In genomic region chr4:113951263-113951662, GRCh38 we compare ENCODE assay signal across 14 cellular contexts. TPM values are rescaled to one million over a fixed set of nuclear protein-coding genes. Genes with fewer than 3 reads are reported as not detected.
DNase-seq lines count a peak whose midpoint lies in the region; ATAC-seq and TF ChIP-seq lines count a peak whose summit lies in the region.
"Had no signal": no experiment of that assay in that cellular context is flagged by ENCODE, and none has a peak within 500 bp of the region (broad histone marks: within the 10 kb centered on the region; RNA-seq: fewer than 3 reads in every experiment).

No MANE protein-coding gene starts in this region.

- no peak overlapping the region for H2BK5ac ChIP-seq in mesenchymal stem cell (ENCODE audit: low read depth, low read length, poor library complexity, severe bottlenecking)

- no peak overlapping the region for H2BK120ac ChIP-seq in mesenchymal stem cell (ENCODE audit: low read depth, low read length)

- no peak overlapping the region for H2AK5ac ChIP-seq in mesenchymal stem cell (ENCODE audit: low read length, severe bottlenecking)

- no peak overlapping the region for H2BK12ac ChIP-seq in mesenchymal stem cell (ENCODE audit: low read length in 2 of 2)

- H3K14ac ChIP-seq in mesenchymal stem cell (ENCODE audit: low read length in 2 of 2): no peak overlapping the region

- DNase-seq in DMS 273 (lab: John Stamatoyannopoulos, UW; ENCODE audit: unreplicated experiment): peak; percentile 42
- no peak for DNase-seq in DMS 273 treated with DMSO at 0.1 percent for 48 hours (lab: John Stamatoyannopoulos, UW)
- peak; percentile 51 for DNase-seq in fibroblast of gingiva (ENCODE audit: low read depth)
- DNase-seq in mesenchymal stem cell: no peak
- DNase-seq in transverse colon: peak; percentile 13
- no peak for DNase-seq in 8988T
- DNase-seq in activated CD8-positive, alpha-beta memory T cell treated with anti-CD3 and anti-CD28 coated beads, Interleukin-2, amount 50 U/mL, for 4 hours: no peak
- DNase-seq: activated CD4-positive, alpha-beta T cell treated with anti-CD3 and anti-CD28 coated beads for 48 hours; brain microvascular endothelial cell; COR-L47; naive thymus-derived CD4-positive, alpha-beta T cell; OCI-M1 had no signal

- 82% methylated on average over 5 of the region's 6 CpGs for WGBS in mesenchymal stem cell
- WGBS in transverse colon (ENCODE audit: low coverage in 1 of 2), 2 donors: 25 to 35% methylated on average over 4 to 6 of the region's 6 CpGs

- no peak for TF ChIP-seq CTCF in transverse colon (IDR thresholded peaks at IDR 0.05)

- H3K4me2 ChIP-seq in mesenchymal stem cell (ENCODE audit: low read length, poor library complexity, severe bottlenecking): no peak overlapping the region

- intact Hi-C loops in transverse colon (cut with DNase I; ENCODE audit: low total_unique reads): no loop called here

- no peak overlapping the region for H4K91ac ChIP-seq in mesenchymal stem cell (ENCODE audit: low read length)

- no peak overlapping the region for H2BK15ac ChIP-seq in mesenchymal stem cell (ENCODE audit: low read depth, poor library complexity, severe bottlenecking)

- no peak for TF ChIP-seq POLR2A in transverse colon (IDR thresholded peaks at IDR 0.05)

- H3K36me3 ChIP-seq in mesenchymal stem cell (ENCODE audit: control insufficient read depth in 1 of 2, insufficient read depth in 2 of 2, low read depth in 1 of 2, low read length in 2 of 2): no peaks in the 10 kb centered on the region
- no peaks in the 10 kb centered on the region for H3K36me3 ChIP-seq in transverse colon

- peak overlapping the region in 1 of 2 experiments; percentile 14 for H3K4me3 ChIP-seq in mesenchymal stem cell (ENCODE audit: insufficient read depth in 1 of 2, low read depth in 1 of 2, low read length in 2 of 2)
- no peak overlapping the region for H3K4me3 ChIP-seq in transverse colon

- H3K9me3 ChIP-seq in mesenchymal stem cell (ENCODE audit: control insufficient read depth, low read length) (no peaks in the 10 kb centered on the region), transverse colon (no peaks in the 10 kb centered on the region)

- no peak overlapping the region for H3K23ac ChIP-seq in mesenchymal stem cell (ENCODE audit: low read length in 2 of 2)

- H3K18ac ChIP-seq in mesenchymal stem cell (ENCODE audit: low read depth in 1 of 2, low read length in 2 of 2): no peak overlapping the region

- H2AFZ ChIP-seq in mesenchymal stem cell (ENCODE audit: low read depth, low read length): no peak overlapping the region

- H3K4me1 ChIP-seq in mesenchymal stem cell (ENCODE audit: control insufficient read depth, insufficient read depth, low read depth, low read length) (peaks cover 1% of the 10 kb centered on the region), transverse colon (peaks cover 5 to 45% (median 16%) of the 10 kb centered on the region in 4 donors)

- ATAC-seq in GM21576 (IDR thresholded peaks at IDR 0.05; ENCODE audit: unreplicated experiment): no peak
- ATAC-seq: naive thymus-derived CD4-positive, alpha-beta T cell had no signal

- H3K4ac ChIP-seq in mesenchymal stem cell (ENCODE audit: low read depth in 1 of 2, low read length in 2 of 2): no peak overlapping the region

- no peak for TF ChIP-seq EP300 in transverse colon (IDR thresholded peaks at IDR 0.05; ENCODE audit: low read depth)

- peak overlapping the region; percentile 26 for H3K9ac ChIP-seq in mesenchymal stem cell (ENCODE audit: low read length)

- in situ Hi-C loops in transverse colon (cut with MboI; ENCODE audit: low pct_ligation_motif_present in 1 of 4, low pct_unique_long_range_greater_than_20kb in 1 of 4, low sequenced_read_pairs in 3 of 4): loop anchor here in 1 of 4 donors (25.0 kb wide), 1 partner anchor 111 kb away; no protein-coding TSS in a partner anchor

- H4K8ac ChIP-seq in mesenchymal stem cell (ENCODE audit: low read length): no peak overlapping the region

- H3K79me1 ChIP-seq in mesenchymal stem cell (replicated peaks; ENCODE audit: low read length, poor library complexity, severe bottlenecking): peaks cover 6% of the 10 kb centered on the region

- H3K27me3 ChIP-seq in mesenchymal stem cell (ENCODE audit: control insufficient read depth in 1 of 2, insufficient read depth in 1 of 2, low read length in 2 of 2): no peaks in the 10 kb centered on the region
- no peaks in the 10 kb centered on the region for H3K27me3 ChIP-seq in transverse colon
- H3K27me3 ChIP-seq: brain microvascular endothelial cell had no signal

- H3K27ac ChIP-seq in mesenchymal stem cell (ENCODE audit: low read length, poor library complexity, severe bottlenecking): no peak overlapping the region
- peak overlapping the region in 3 of 4 donors; percentile 18 to 56 (median 32) for H3K27ac ChIP-seq in transverse colon
- H3K27ac ChIP-seq: 22Rv1, brain microvascular endothelial cell had no signal

RNA-seq across cellular contexts. Expression of gene ARSJ, which starts 28.2 kb away (rescaled TPM):
- 22.2 TPM for polyA plus RNA-seq in mesenchymal stem cell (2013, experiment 1 of 2)
- polyA plus RNA-seq in mesenchymal stem cell (2013, experiment 2 of 2): 23.1 TPM
- total RNA-seq in transverse colon: 1 to 10 TPM; 1.8 to 5.2 (median 2.8) TPM

Comparison
In these comparisons a context has a peak if more than half of its experiments do, and no peak if none do; other contexts are left out.
1. DNase-seq: peak in DMS 273 (single experiment), fibroblast of gingiva (single experiment) and transverse colon (single experiment); none in DMS 273 treated with DMSO at 0.1 percent for 48 hours (single experiment), mesenchymal stem cell (single experiment), 8988T (single experiment) and activated CD8-positive, alpha-beta memory T cell treated with anti-CD3 and anti-CD28 coated beads, Interleukin-2, amount 50 U/mL, for 4 hours (single experiment).